ENCODE assay signal across 1 cellular context in genomic region chr16:57277586-57277985, GRCh38.
TF ChIP-seq lines count a peak whose summit lies in the region.

No MANE protein-coding gene starts in this region.

TF ChIP-seq in IMR-90, 13 proteins besides CTCF, POLR2A, EP300 and RAD21 (continued from another document):
- no peak for TF ChIP-seq BHLHE40 (IDR thresholded peaks at IDR 0.05; ENCODE audit: low read depth, low read length)
- no peak for TF ChIP-seq RCOR1 (IDR thresholded peaks at IDR 0.05; ENCODE audit: insufficient replicate concordance, low read length)
- TF ChIP-seq MAZ (IDR thresholded peaks at IDR 0.05; ENCODE audit: borderline replicate concordance, low read depth, low read length) = no peak
- no peak for TF ChIP-seq FOS (IDR thresholded peaks at IDR 0.05; ENCODE audit: low read depth, low read length)
- TF ChIP-seq, protein P1, sequence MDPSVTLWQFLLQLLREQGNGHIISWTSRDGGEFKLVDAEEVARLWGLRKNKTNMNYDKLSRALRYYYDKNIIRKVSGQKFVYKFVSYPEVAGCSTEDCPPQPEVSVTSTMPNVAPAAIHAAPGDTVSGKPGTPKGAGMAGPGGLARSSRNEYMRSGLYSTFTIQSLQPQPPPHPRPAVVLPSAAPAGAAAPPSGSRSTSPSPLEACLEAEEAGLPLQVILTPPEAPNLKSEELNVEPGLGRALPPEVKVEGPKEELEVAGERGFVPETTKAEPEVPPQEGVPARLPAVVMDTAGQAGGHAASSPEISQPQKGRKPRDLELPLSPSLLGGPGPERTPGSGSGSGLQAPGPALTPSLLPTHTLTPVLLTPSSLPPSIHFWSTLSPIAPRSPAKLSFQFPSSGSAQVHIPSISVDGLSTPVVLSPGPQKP (IDR thresholded peaks at IDR 0.05; ENCODE audit: borderline replicate concordance, low read depth, low read length) = no peak
- no peak for TF ChIP-seq RFX5 (IDR thresholded peaks at IDR 0.05; ENCODE audit: low read depth, low read length)
- no peak for TF ChIP-seq MAFK (IDR thresholded peaks at IDR 0.05; ENCODE audit: low read depth, low read length)
